Comparison of ENCODE assay signal across 8 cellular contexts in the genomic region with DNA sequence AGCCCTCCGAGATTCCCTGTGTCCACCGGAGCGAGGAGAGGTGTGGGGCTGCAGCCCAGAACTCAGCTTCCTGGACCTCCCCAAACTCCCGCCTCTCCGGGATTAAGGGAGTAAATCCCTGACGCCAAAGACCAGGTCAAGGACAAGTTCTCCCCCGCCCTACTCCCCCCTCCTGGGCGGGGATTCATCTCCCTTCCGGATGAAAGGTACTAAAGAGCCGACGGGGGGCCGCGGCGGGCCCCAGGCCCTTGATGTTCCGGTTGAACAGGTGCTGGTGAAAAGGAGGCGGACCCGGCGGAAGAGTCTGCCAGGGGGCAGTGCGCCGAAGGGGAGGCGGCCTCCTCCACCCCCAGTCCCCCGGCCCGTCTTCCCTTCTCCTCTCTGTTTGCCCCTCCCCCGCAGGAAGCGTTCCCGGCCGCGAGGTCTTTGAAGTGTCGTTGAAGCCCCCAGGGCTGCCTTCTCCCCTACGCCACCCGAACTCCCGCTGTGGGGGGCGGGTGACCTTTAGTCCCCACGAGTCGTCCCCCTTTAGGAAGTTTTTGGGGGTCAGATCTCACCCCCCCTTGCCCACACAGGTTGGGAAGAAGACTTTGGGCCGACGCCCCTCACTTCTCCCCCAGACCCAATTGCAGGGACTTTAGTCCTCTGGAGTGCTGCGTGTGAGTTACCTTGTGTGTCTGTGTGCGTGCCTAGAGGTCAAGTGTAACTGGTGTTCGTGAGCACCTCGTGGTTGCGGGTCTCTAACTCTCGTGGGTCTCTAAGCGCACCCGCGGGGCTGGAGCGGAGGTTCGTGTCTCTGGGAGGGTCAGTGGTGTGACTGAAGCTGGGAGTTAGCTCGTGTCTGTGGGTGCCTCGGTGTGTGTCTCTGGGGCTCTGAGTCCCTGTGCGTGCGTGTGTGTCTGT. TPM values are rescaled to one million over a fixed set of nuclear protein-coding genes. Genes with fewer than 3 reads are reported as not detected.
DNase-seq lines count a peak whose midpoint lies in the region; ATAC-seq and TF ChIP-seq lines count a peak whose summit lies in the region.

No MANE protein-coding gene starts in this region.

- peaks cover under 1% of the 10 kb centered on the region for H3K27me3 ChIP-seq in trophoblast cell (ENCODE audit: insufficient read depth, low read length)

- no peak overlapping the region for H3K27ac ChIP-seq in trophoblast cell (ENCODE audit: low read depth, low read length)

- peaks cover 25% of the 10 kb centered on the region for H3K36me3 Mint-ChIP-seq in activated naive CD4-positive, alpha-beta T cell treated with anti-CD3 and anti-CD28 coated beads, Interleukin-2, amount 10 ng/mL, durations not matched to agents 7 days and 5 days

- H3K4me3 ChIP-seq in trophoblast cell (ENCODE audit: low read depth, low read length): peak overlapping the region; percentile 61

- H2BK5ac ChIP-seq in trophoblast cell (ENCODE audit: low read depth, low read length, poor library complexity): peak overlapping the region; percentile 75

- no peak overlapping the region for H3K9ac ChIP-seq in trophoblast cell (ENCODE audit: low read length)

- no peak overlapping the region for H3K23ac ChIP-seq in trophoblast cell (ENCODE audit: low read length)

- peaks cover 5 to 6% of the 10 kb centered on the region in 2 experiments for H3K36me3 ChIP-seq in trophoblast cell (ENCODE audit: control insufficient read depth in 1 of 2, insufficient read depth in 2 of 2, low read length in 2 of 2)

- ATAC-seq in Right ventricle myocardium inferior (peak; percentile 53), HG02981 (IDR thresholded peaks at IDR 0.05; ENCODE audit: unreplicated experiment) (no peak)

- H3K14ac ChIP-seq in trophoblast cell (ENCODE audit: low read length): peak overlapping the region; percentile 93

- H3K27me3 Mint-ChIP-seq in activated naive CD4-positive, alpha-beta T cell treated with anti-CD3 and anti-CD28 coated beads, Interleukin-2, amount 10 ng/mL, durations not matched to agents 7 days and 5 days: peaks cover 5% of the 10 kb centered on the region

- peak overlapping the region; percentile 71 for H3K4me2 ChIP-seq in trophoblast cell (ENCODE audit: low read length)

- peak overlapping the region; percentile 78 for H2AFZ ChIP-seq in trophoblast cell (ENCODE audit: insufficient read depth, low read length, poor library complexity)

- H3K79me2 ChIP-seq in trophoblast cell (ENCODE audit: control insufficient read depth, insufficient read depth, low read length, poor library complexity): peaks cover 6% of the 10 kb centered on the region

- peaks cover 50% of the 10 kb centered on the region for H3K4me1 Mint-ChIP-seq in activated naive CD4-positive, alpha-beta T cell treated with anti-CD3 and anti-CD28 coated beads, Interleukin-2, amount 10 ng/mL, durations not matched to agents 7 days and 5 days

- H3K9me3 Mint-ChIP-seq in activated naive CD4-positive, alpha-beta T cell treated with anti-CD3 and anti-CD28 coated beads, Interleukin-2, amount 10 ng/mL, durations not matched to agents 7 days and 5 days: no peaks in the 10 kb centered on the region

- peaks cover 30% of the 10 kb centered on the region for H3K79me1 ChIP-seq in trophoblast cell (ENCODE audit: low read length)

- peak overlapping the region; percentile 67 for H2BK120ac ChIP-seq in trophoblast cell (ENCODE audit: insufficient read depth, low read length, poor library complexity)

- peak overlapping the region; percentile 79 for H4K8ac ChIP-seq in trophoblast cell (ENCODE audit: low read depth, low read length)

- H3K4me3 Mint-ChIP-seq in activated naive CD4-positive, alpha-beta T cell treated with anti-CD3 and anti-CD28 coated beads, Interleukin-2, amount 10 ng/mL, durations not matched to agents 7 days and 5 days: peak overlapping the region; percentile 93

- peak overlapping the region; percentile 87 for H3K4ac ChIP-seq in trophoblast cell (ENCODE audit: low read depth, low read length)

- no CpG with 5 or more reads among the region's 52 CpGs for WGBS in trophoblast cell (ENCODE audit: extremely low coverage, insufficient coverage, insufficient read length)

- no peaks in the 10 kb centered on the region for H3K9me3 ChIP-seq in trophoblast cell (ENCODE audit: insufficient read depth, low read depth, low read length)

- CTCF ChIA-PET in activated naive CD4-positive, alpha-beta T cell treated with anti-CD3 and anti-CD28 coated beads, Interleukin-2, amount 10 ng/mL, durations not matched to agents 7 days and 5 days (lab: Charles Lee): interaction anchor here (1.4 kb wide), 1 partner anchor 25 kb away, joined by 7 read pairs; no protein-coding TSS in a partner anchor

- peak overlapping the region; percentile 61 for H4K12ac ChIP-seq in trophoblast cell (ENCODE audit: low read depth, low read length)

- peak overlapping the region; percentile 98 for H4K91ac ChIP-seq in trophoblast cell (ENCODE audit: low read depth, low read length)

- H2BK12ac ChIP-seq in trophoblast cell (ENCODE audit: low read length): peak overlapping the region; percentile 86

- peak overlapping the region; percentile 66 for H2AK5ac ChIP-seq in trophoblast cell (ENCODE audit: low read length)

- intact Hi-C loops in Right ventricle myocardium inferior (cut with DNase I): loop anchor here (1.0 to 5.0 kb wide), 3 partner anchors 26 to 43 kb away; a partner anchor contains a TSS

- peak overlapping the region; percentile 97 for H3K18ac ChIP-seq in trophoblast cell (ENCODE audit: low read length)

- peak; percentile 64 for DNase-seq in GF-D8 (lab: John Stamatoyannopoulos, UW)
- peak; percentile 96 for DNase-seq in LoVo (ENCODE audit: low spot score)
- peak; percentile 87 for DNase-seq in activated naive CD4-positive, alpha-beta T cell treated with anti-CD3 and anti-CD28 coated beads, Interleukin-2, amount 10 ng/mL, durations not matched to agents 7 days and 5 days
- DNase-seq in Right ventricle myocardium inferior (ENCODE audit: missing footprints): peak; percentile 87
- DNase-seq in trophoblast cell: peak; percentile 75 to 79
- DNase-seq in ureter (ENCODE audit: low spot score): peak; percentile 92

- peaks cover 20 to 35% of the 10 kb centered on the region in 2 experiments for H3K4me1 ChIP-seq in trophoblast cell (ENCODE audit: control insufficient read depth in 1 of 2, insufficient read depth in 2 of 2, low read length in 2 of 2)

- peak overlapping the region; percentile 98 for H3K27ac Mint-ChIP-seq in activated naive CD4-positive, alpha-beta T cell treated with anti-CD3 and anti-CD28 coated beads, Interleukin-2, amount 10 ng/mL, durations not matched to agents 7 days and 5 days

- TF ChIP-seq POLR2A in Raji (IDR thresholded peaks at IDR 0.05; ENCODE audit: insufficient read depth, low read depth, low read length): 0 out of 2 replicates have a peak, but pooled peaks have one; percentile 41

RNA-seq across cellular contexts. Expression of a gene that starts 1.1 kb away (rescaled TPM):
- total RNA-seq in Right ventricle myocardium inferior (71.1 TPM), ureter (209 TPM)
- polyA plus RNA-seq in trophoblast cell (2013): 15.3 and 16.2 TPM in 2 replicates

RNA-seq across cellular contexts. Expression of a gene that starts 26.1 kb away (rescaled TPM):
- 84.7 TPM for total RNA-seq in Right ventricle myocardium inferior
- 7.1 and 7.8 TPM in 2 replicates for polyA plus RNA-seq in trophoblast cell (2013)
- 60.1 TPM for total RNA-seq in ureter

RNA-seq across cellular contexts. Expression of a gene that starts 29.2 kb away (rescaled TPM):
- total RNA-seq in Right ventricle myocardium inferior: 0.51 TPM
- polyA plus RNA-seq in trophoblast cell (2013): 1.8 TPM in 2 replicates
- total RNA-seq in ureter: 3.4 TPM

RNA-seq across cellular contexts. Expression of a gene that starts 44.1 kb away (rescaled TPM):
- total RNA-seq in Right ventricle myocardium inferior (24.4 TPM), ureter (54.5 TPM)
- polyA plus RNA-seq in trophoblast cell (2013): 42.2 and 42.5 TPM in 2 replicates

RNA-seq across cellular contexts. Expression of a gene that starts 48.5 kb away (rescaled TPM):
- total RNA-seq in Right ventricle myocardium inferior: 175 TPM
- polyA plus RNA-seq in trophoblast cell (2013): 299 and 301 TPM in 2 replicates
- total RNA-seq in ureter: 156 TPM
